ENCODE assay signal across 1 cellular context in genomic region chr17:1998426-1998784, GRCh38.
A peak's percentile ranks its signal among the peaks of the same experiment; 100 is the strongest.
TF ChIP-seq lines count a peak whose summit lies in the region.

No MANE protein-coding gene starts in this region.

TF ChIP-seq in K562, 482 proteins besides CTCF, POLR2A, EP300 and RAD21:
- TF ChIP-seq CCNT2 (IDR thresholded peaks at IDR 0.05; ENCODE audit: borderline replicate concordance, extremely low read depth, insufficient read length, low read depth, low read length) (no peak), RBM25 (IDR thresholded peaks at IDR 0.05; ENCODE audit: low read depth, low read length, severe bottlenecking) (peak; percentile 54)
TF ChIP-seq in K562: peak in this region for 1.
